ENCODE assay signal across 8 cellular contexts in the genomic region with DNA sequence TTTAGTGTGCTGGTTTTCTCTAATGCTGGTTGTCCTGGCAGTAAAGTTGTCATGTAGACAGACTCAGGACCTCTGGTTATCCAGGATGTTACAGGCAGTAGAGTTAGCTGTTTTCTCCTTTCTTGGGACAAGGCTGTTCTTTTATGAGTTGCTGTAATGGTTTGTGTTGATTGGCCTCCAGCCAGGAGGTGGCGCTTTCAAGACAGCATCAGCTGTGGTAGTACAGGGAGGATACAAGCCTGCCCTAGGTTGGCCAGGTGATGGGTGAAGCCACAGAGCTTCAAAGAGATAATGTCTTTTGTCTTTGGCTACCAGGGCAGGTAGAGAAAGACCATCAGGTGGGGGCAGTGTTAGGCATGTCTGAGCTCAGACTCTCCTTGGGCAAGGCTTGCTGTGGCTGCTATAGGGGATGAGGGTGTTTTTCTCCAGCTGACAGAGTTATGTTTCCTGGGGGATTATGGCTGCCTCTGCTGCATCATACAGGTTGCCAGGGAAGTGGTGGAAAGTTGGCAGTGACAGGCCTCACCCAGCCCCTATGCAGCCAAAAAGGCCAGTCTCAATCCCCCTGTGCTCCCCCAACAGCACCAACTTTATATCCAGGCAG.
DNase-seq lines count a peak whose midpoint lies in the region; TF ChIP-seq lines count a peak whose summit lies in the region.

No MANE protein-coding gene starts in this region.

- H3K4me3 ChIP-seq in Jurkat, Clone E6-1 (ENCODE audit: low read length) = no peak overlapping the region
- no peak overlapping the region for H3K4me3 ChIP-seq in fibroblast of villous mesenchyme (ENCODE audit: low read depth, low read length)

- TF ChIP-seq CTCF in fibroblast of villous mesenchyme (IDR thresholded peaks at IDR 0.05; ENCODE audit: insufficient read depth, low read depth, low read length) = peak; percentile 38

- DNase-seq in EL = peak; percentile 29
- DNase-seq in Jurkat, Clone E6-1 (ENCODE audit: low read depth, low spot score) = peak; percentile 54
- peak; percentile 45 to 52 for DNase-seq in activated CD4-positive, alpha-beta T cell treated with anti-CD3 and anti-CD28 coated beads, Interleukin-2, amount 50 U/mL, for 4 hours
- peak; percentile 42 for DNase-seq in fibroblast of villous mesenchyme (ENCODE audit: low read depth)
- peak; percentile 30 for DNase-seq in stimulated activated CD8-positive, alpha-beta memory T cell treated with anti-CD3 and anti-CD28 coated beads, Interleukin-4, amount 100 ng/mL, for 24 hours (ENCODE audit: low read depth)
- DNase-seq in effector CD8-positive, alpha-beta T cell (lab: John Stamatoyannopoulos, UW) = no peak
- DNase-seq in NCI-H2107 treated with DMSO at 0.1 percent for 48 hours (lab: John Stamatoyannopoulos, UW; ENCODE audit: unreplicated experiment) = no peak
- no peak for DNase-seq in cortex of kidney (lab: John Stamatoyannopoulos, UW)

Comparison
In these comparisons a context has a peak if more than half of its experiments do, and no peak if none do; other contexts are left out.
1. DNase-seq: peak in EL (single experiment), Jurkat, Clone E6-1 (single experiment), activated CD4-positive, alpha-beta T cell treated with anti-CD3 and anti-CD28 coated beads, Interleukin-2, amount 50 U/mL, for 4 hours (2 of 2), fibroblast of villous mesenchyme (single experiment) and stimulated activated CD8-positive, alpha-beta memory T cell treated with anti-CD3 and anti-CD28 coated beads, Interleukin-4, amount 100 ng/mL, for 24 hours (single experiment); none in effector CD8-positive, alpha-beta T cell (single experiment), NCI-H2107 treated with DMSO at 0.1 percent for 48 hours (single experiment) and cortex of kidney (single experiment).